1 cellular context compared by ENCODE assay signal in genomic region chrX:48806088-48806487, GRCh38.
TF ChIP-seq lines count a peak whose summit lies in the region.

No MANE protein-coding gene starts in this region.

TF ChIP-seq in GM12878, 131 proteins besides CTCF, POLR2A, EP300 and RAD21:
- TF ChIP-seq SIX5 (IDR thresholded peaks at IDR 0.05; ENCODE audit: low read depth, low read length, severe bottlenecking) (no peak), SMC3 (IDR thresholded peaks at IDR 0.05; ENCODE audit: borderline replicate concordance, low read length) (peak; percentile 6; the same call in 1 of the 2 replicates), POLR2AphosphoS5 (IDR thresholded peaks at IDR 0.05; ENCODE audit: low read length) (no peak), PKNOX1 (IDR thresholded peaks at IDR 0.05) (no peak), USF2 (IDR thresholded peaks at IDR 0.05; ENCODE audit: borderline replicate concordance, low read depth, low read length) (no peak), MTA2 (IDR thresholded peaks at IDR 0.05; ENCODE audit: low read depth) (no peak)
